In the genomic region with DNA sequence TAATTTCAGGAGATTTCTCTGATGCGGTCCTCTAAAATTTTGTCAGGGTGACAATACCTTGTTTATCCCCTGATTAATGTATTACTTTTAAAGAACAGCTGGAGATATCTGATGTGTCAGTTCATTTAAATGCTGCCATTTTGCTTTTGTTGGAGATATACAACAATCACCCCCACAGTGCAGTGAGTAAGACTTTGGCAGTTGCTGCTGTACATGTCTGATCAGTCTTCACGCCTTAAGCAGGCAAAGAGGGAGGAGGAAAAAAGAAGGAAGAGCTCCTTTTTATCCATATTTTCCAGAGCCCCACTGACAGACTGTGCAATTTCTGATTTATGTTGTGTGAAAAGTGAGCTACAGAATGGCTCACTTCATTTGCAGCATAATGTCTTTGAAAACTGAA, we compare ENCODE assay signal across 29 cellular contexts.
"Had no signal": no experiment of that assay in that cellular context is flagged by ENCODE, and none has a peak within 500 bp of the region (broad histone marks: within the 10 kb centered on the region; RNA-seq: fewer than 3 reads in every experiment).

No MANE protein-coding gene starts in this region.

- H3K9me3 Mint-ChIP-seq: activated B cell treated with CpG ODN at 0.5 μM for 24 hours; activated naive CD4-positive, alpha-beta T cell treated with anti-CD3 and anti-CD28 coated beads, Interleukin-2, amount 10 ng/mL, durations not matched to agents 7 days and 5 days; activated naive CD8-positive, alpha-beta T cell treated with anti-CD3 and anti-CD28 coated beads, Interleukin-2, amount 10 ng/mL, durations not matched to agents 7 days and 5 days; activated T-cell treated with anti-CD3 and anti-CD28 coated beads, Interleukin-2, amount 50 U/mL, for 24 hours had no signal

- DNase-seq: activated B cell treated with CpG ODN at 0.5 μM for 24 hours; activated CD4-positive, alpha-beta memory T cell treated with anti-CD3 and anti-CD28 coated beads, Interleukin-2, amount 10 ng/mL, durations not matched to agents 7 days and 5 days; activated CD4-positive, alpha-beta T cell treated with anti-CD3 and anti-CD28 coated beads for 48 hours; activated CD4-positive, alpha-beta T cell treated with anti-CD3 and anti-CD28 coated beads, Interleukin-2, amount 50 U/mL, for 1 hour; activated CD8-positive, alpha-beta memory T cell treated with anti-CD3 and anti-CD28 coated beads, Interleukin-2, amount 50 U/mL, for 48 hours; activated gamma-delta T cell; activated naive CD4-positive, alpha-beta T cell; activated naive CD4-positive, alpha-beta T cell treated with anti-CD3 and anti-CD28 coated beads, Interleukin-2, amount 10 ng/mL, durations not matched to agents 7 days and 5 days; activated naive CD8-positive, alpha-beta T cell treated with anti-CD3 and anti-CD28 coated beads, Interleukin-2, amount 10 ng/mL, durations not matched to agents 7 days and 5 days; activated T-cell treated with anti-CD3 and anti-CD28 coated beads for 4 hours; activated T-cell treated with anti-CD3 and anti-CD28 coated beads, Interleukin-2, amount 50 U/mL, for 24 hours; activated T-cell treated with anti-CD3 and anti-CD28 coated beads, Interleukin-2, amount 50 U/mL, for 72 hours; brain microvascular endothelial cell; colonic mucosa; effector CD8-positive, alpha-beta T cell; foreskin fibroblast; heart left ventricle; T-helper 1 cell; T-helper 17 cell; T1000; WERI-Rb-1 had no signal

- H3K4me1 Mint-ChIP-seq: activated B cell treated with CpG ODN at 0.5 μM for 24 hours; activated CD4-positive, alpha-beta memory T cell treated with anti-CD3 and anti-CD28 coated beads, Interleukin-2, amount 10 ng/mL, durations not matched to agents 7 days and 5 days; activated naive CD4-positive, alpha-beta T cell treated with anti-CD3 and anti-CD28 coated beads, Interleukin-2, amount 10 ng/mL, durations not matched to agents 7 days and 5 days; activated naive CD8-positive, alpha-beta T cell treated with anti-CD3 and anti-CD28 coated beads, Interleukin-2, amount 10 ng/mL, durations not matched to agents 7 days and 5 days; T-helper 17 cell had no signal

- H3K27ac Mint-ChIP-seq: activated B cell treated with CpG ODN at 0.5 μM for 24 hours; activated CD4-positive, alpha-beta memory T cell treated with anti-CD3 and anti-CD28 coated beads, Interleukin-2, amount 10 ng/mL, durations not matched to agents 7 days and 5 days; activated naive CD4-positive, alpha-beta T cell treated with anti-CD3 and anti-CD28 coated beads, Interleukin-2, amount 10 ng/mL, durations not matched to agents 7 days and 5 days; activated naive CD4-positive, alpha-beta T cell treated with anti-CD3 and anti-CD28 coated beads, Interleukin-2, amount 50 U/mL, for 72 hours; activated naive CD8-positive, alpha-beta T cell treated with anti-CD3 and anti-CD28 coated beads, Interleukin-2, amount 10 ng/mL, durations not matched to agents 7 days and 5 days; activated T-cell treated with anti-CD3 and anti-CD28 coated beads, Interleukin-2, amount 50 U/mL, for 24 hours; activated T-cell treated with anti-CD3 and anti-CD28 coated beads, Interleukin-2, amount 50 U/mL, for 72 hours; T-helper 17 cell; T-helper 2 cell treated with Interferon-gamma antibody and Interleukin-4, amounts not matched to agents 5 μg/mL and 100 μg/mL, for 36 hours had no signal

- H3K4me3 Mint-ChIP-seq: activated B cell treated with CpG ODN at 0.5 μM for 24 hours; activated CD4-positive, alpha-beta memory T cell treated with anti-CD3 and anti-CD28 coated beads, Interleukin-2, amount 10 ng/mL, durations not matched to agents 7 days and 5 days; activated naive CD4-positive, alpha-beta T cell treated with anti-CD3 and anti-CD28 coated beads, Interleukin-2, amount 10 ng/mL, durations not matched to agents 7 days and 5 days; activated naive CD8-positive, alpha-beta T cell treated with anti-CD3 and anti-CD28 coated beads, Interleukin-2, amount 10 ng/mL, durations not matched to agents 7 days and 5 days; activated T-cell treated with anti-CD3 and anti-CD28 coated beads, Interleukin-2, amount 50 U/mL, for 24 hours; activated T-cell treated with anti-CD3 and anti-CD28 coated beads, Interleukin-2, amount 50 U/mL, for 72 hours; T-helper 17 cell; T-helper 2 cell treated with Interferon-gamma antibody and Interleukin-4, amounts not matched to agents 5 μg/mL and 100 μg/mL, for 36 hours had no signal

- FAIRE-seq: endometrium, endothelial cell of umbilical vein, frontal cortex had no signal

- H3K4me1 ChIP-seq: ascending aorta, colonic mucosa, heart left ventricle had no signal

- H3K36me3 ChIP-seq: ascending aorta, brain microvascular endothelial cell, colonic mucosa, heart left ventricle, WERI-Rb-1 had no signal

- H3K36me3 Mint-ChIP-seq: activated naive CD4-positive, alpha-beta T cell treated with anti-CD3 and anti-CD28 coated beads, Interleukin-2, amount 10 ng/mL, durations not matched to agents 7 days and 5 days; activated naive CD8-positive, alpha-beta T cell treated with anti-CD3 and anti-CD28 coated beads, Interleukin-2, amount 10 ng/mL, durations not matched to agents 7 days and 5 days had no signal

- H3K27ac ChIP-seq: ascending aorta, brain microvascular endothelial cell, colonic mucosa, heart left ventricle, WERI-Rb-1 had no signal

- H3K27me3 Mint-ChIP-seq: activated B cell treated with CpG ODN at 0.5 μM for 24 hours; activated CD4-positive, alpha-beta memory T cell treated with anti-CD3 and anti-CD28 coated beads, Interleukin-2, amount 10 ng/mL, durations not matched to agents 7 days and 5 days; activated naive CD4-positive, alpha-beta T cell treated with anti-CD3 and anti-CD28 coated beads, Interleukin-2, amount 10 ng/mL, durations not matched to agents 7 days and 5 days; activated naive CD8-positive, alpha-beta T cell treated with anti-CD3 and anti-CD28 coated beads, Interleukin-2, amount 10 ng/mL, durations not matched to agents 7 days and 5 days; activated T-cell treated with anti-CD3 and anti-CD28 coated beads, Interleukin-2, amount 50 U/mL, for 24 hours; T-helper 17 cell had no signal

- H3K9me3 ChIP-seq: ascending aorta, colonic mucosa, heart left ventricle had no signal

- H3K27me3 ChIP-seq: ascending aorta, brain microvascular endothelial cell, colonic mucosa, heart left ventricle had no signal

- ATAC-seq: activated CD4-positive, CD25-positive, alpha-beta regulatory T cell treated with anti-CD3 and anti-CD28 coated beads, Interleukin-2, amount 50 U/mL, for 24 hours; activated naive CD4-positive, alpha-beta T cell treated with anti-CD3 and anti-CD28 coated beads, Interleukin-2, amount 50 U/mL, for 72 hours; activated T-cell treated with anti-CD3 and anti-CD28 coated beads, Interleukin-2, amount 50 U/mL, for 72 hours; esophagus mucosa; heart left ventricle; T-helper 17 cell had no signal

- H3K4me3 ChIP-seq: ascending aorta, colonic mucosa, heart left ventricle had no signal
